Comparison of ENCODE assay signal across 12 cellular contexts in the genomic region with DNA sequence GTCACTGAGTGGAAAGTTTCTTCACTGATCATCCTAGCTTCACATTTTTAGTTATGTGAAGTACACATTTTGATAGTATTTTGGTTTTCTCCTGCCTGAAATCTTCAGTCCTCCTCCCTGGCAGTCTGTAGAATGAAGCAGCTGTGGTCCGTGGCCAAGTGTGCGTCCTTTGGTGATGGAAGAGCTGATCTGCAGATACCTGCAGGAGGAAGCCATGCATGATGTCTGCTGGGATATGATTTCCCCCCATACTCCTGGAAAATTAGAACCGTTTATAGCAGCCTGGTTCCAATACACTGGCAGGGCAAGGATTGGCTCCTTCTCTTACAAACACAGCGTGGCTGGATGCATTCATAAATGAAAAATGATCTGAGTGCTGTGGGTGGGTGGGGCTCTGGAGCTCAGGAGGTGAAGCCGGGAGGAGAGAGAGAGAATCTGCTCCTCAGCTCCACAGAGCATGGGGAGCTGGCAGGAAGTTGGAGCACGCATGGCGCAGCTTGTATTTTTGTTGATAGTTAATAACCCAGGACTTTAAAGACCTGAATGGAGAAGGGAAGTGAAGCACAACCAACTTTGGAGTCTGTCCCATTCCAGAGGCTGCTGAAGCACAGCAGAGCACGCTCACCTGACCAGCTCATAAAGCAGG.
DNase-seq lines count a peak whose midpoint lies in the region; ATAC-seq, FAIRE-seq and TF ChIP-seq lines count a peak whose summit lies in the region.
"Had no signal": no experiment of that assay in that cellular context is flagged by ENCODE, and none has a peak within 500 bp of the region (broad histone marks: within the 10 kb centered on the region; RNA-seq: fewer than 3 reads in every experiment).

No MANE protein-coding gene starts in this region.

- no peak overlapping the region for H2AK5ac ChIP-seq in IMR-90 (ENCODE audit: low read depth, low read length)

- H4K20me1 ChIP-seq in IMR-90 (ENCODE audit: insufficient read depth, low read length), result no peaks in the 10 kb centered on the region
- H4K20me1 ChIP-seq in hepatocyte (ENCODE audit: insufficient read depth, poor library complexity, severe bottlenecking), result no peaks in the 10 kb centered on the region
- no peaks in the 10 kb centered on the region for H4K20me1 ChIP-seq in HepG2 (ENCODE audit: insufficient read depth, low read length)

- H3K36me3 ChIP-seq in IMR-90 (ENCODE audit: control insufficient read depth, insufficient read depth, low read length) (no peaks in the 10 kb centered on the region), adipocyte (ENCODE audit: control insufficient read depth, insufficient read depth, low read length, severe bottlenecking) (no peaks in the 10 kb centered on the region), hepatocyte (replicated peaks; ENCODE audit: insufficient read depth, low read depth) (no peaks in the 10 kb centered on the region), testis (ENCODE audit: low read depth, missing control alignments) (no peaks in the 10 kb centered on the region), HepG2 (replicated peaks in 1 of 2; ENCODE audit: control insufficient read depth in 1 of 2, insufficient read depth in 2 of 2, low read length in 2 of 2) (no peaks in the 10 kb centered on the region)
- H3K36me3 ChIP-seq: adrenal gland had no signal

- H3K4me1 ChIP-seq in IMR-90 (ENCODE audit: control insufficient read depth, insufficient read depth, low read length) (no peaks in the 10 kb centered on the region), adipocyte (ENCODE audit: control insufficient read depth, insufficient read depth, low read length) (peaks cover 33% of the 10 kb centered on the region), hepatocyte (ENCODE audit: insufficient read depth) (peaks cover 6% of the 10 kb centered on the region), testis (peaks cover 3% of the 10 kb centered on the region), HepG2 (ENCODE audit: insufficient read depth, low read length) (no peaks in the 10 kb centered on the region)
- H3K4me1 ChIP-seq: adrenal gland had no signal

- H3K27ac ChIP-seq in IMR-90 (ENCODE audit: insufficient read depth, low read length), result no peak overlapping the region
- no peak overlapping the region for H3K27ac ChIP-seq in hepatocyte
- H3K27ac ChIP-seq in testis, result peak overlapping the region in 1 of 2 donors; percentile 63
- H3K27ac ChIP-seq in HepG2 (ENCODE audit: extremely low read length, insufficient read depth, low read length), result no peak overlapping the region
- H3K27ac ChIP-seq: adrenal gland, SK-N-MC had no signal

- no peak overlapping the region for H2BK120ac ChIP-seq in IMR-90 (ENCODE audit: low read depth, low read length)

- no peak for DNase-seq in IMR-90
- DNase-seq in adipocyte (ENCODE audit: low read depth), result peak; percentile 53
- peak; percentile 27 for DNase-seq in hepatocyte (ENCODE audit: low spot score)
- DNase-seq in testis, result peak; percentile 78
- DNase-seq in activated naive CD4-positive, alpha-beta T cell treated with anti-CD3 and anti-CD28 coated beads for 36 hours, result no peak
- DNase-seq in activated CD4-positive, alpha-beta T cell treated with anti-CD3 and anti-CD28 coated beads, Interleukin-2, amount 10 ng/mL, durations not matched to agents 7 days and 5 days, result no peak
- DNase-seq in HepG2 (ENCODE audit: low spot score), result no peak
- DNase-seq: activated CD8-positive, alpha-beta T cell treated with anti-CD3 and anti-CD28 coated beads for 36 hours; NCI-H2227 treated with DMSO at 0.1 percent for 48 hours had no signal

- H3K14ac ChIP-seq in IMR-90 (replicated peaks; ENCODE audit: low read depth, low read length), result no peak overlapping the region

- H3K79me2 ChIP-seq in hepatocyte (no peaks in the 10 kb centered on the region), HepG2 (ENCODE audit: insufficient read depth, low read length) (no peaks in the 10 kb centered on the region)

- no peaks in the 10 kb centered on the region for H3K36me3 Mint-ChIP-seq in activated naive CD4-positive, alpha-beta T cell treated with anti-CD3 and anti-CD28 coated beads for 36 hours (ENCODE audit: low read depth)
- no peaks in the 10 kb centered on the region for H3K36me3 Mint-ChIP-seq in activated CD4-positive, alpha-beta T cell treated with anti-CD3 and anti-CD28 coated beads, Interleukin-2, amount 10 ng/mL, durations not matched to agents 7 days and 5 days (ENCODE audit: low read depth)

- peaks cover 3% of the 10 kb centered on the region for H3K4me1 Mint-ChIP-seq in activated naive CD4-positive, alpha-beta T cell treated with anti-CD3 and anti-CD28 coated beads for 36 hours (ENCODE audit: low read depth)
- H3K4me1 Mint-ChIP-seq in activated CD4-positive, alpha-beta T cell treated with anti-CD3 and anti-CD28 coated beads, Interleukin-2, amount 10 ng/mL, durations not matched to agents 7 days and 5 days, result no peaks in the 10 kb centered on the region

- H3K4me2 ChIP-seq in IMR-90 (ENCODE audit: low read depth, low read length) (no peak overlapping the region), hepatocyte (peak overlapping the region; percentile 22), HepG2 (ENCODE audit: low read depth, low read length) (no peak overlapping the region)

- no peak overlapping the region for H3K27ac Mint-ChIP-seq in activated naive CD4-positive, alpha-beta T cell treated with anti-CD3 and anti-CD28 coated beads for 36 hours
- H3K27ac Mint-ChIP-seq in activated CD4-positive, alpha-beta T cell treated with anti-CD3 and anti-CD28 coated beads, Interleukin-2, amount 10 ng/mL, durations not matched to agents 7 days and 5 days, result no peak overlapping the region
- H3K27ac Mint-ChIP-seq: activated CD8-positive, alpha-beta T cell treated with anti-CD3 and anti-CD28 coated beads for 36 hours had no signal

- no peak overlapping the region for H3K4ac ChIP-seq in IMR-90 (ENCODE audit: low read depth, low read length)

- H3K27me3 Mint-ChIP-seq in activated naive CD4-positive, alpha-beta T cell treated with anti-CD3 and anti-CD28 coated beads for 36 hours (ENCODE audit: low read depth), result no peaks in the 10 kb centered on the region
- no peaks in the 10 kb centered on the region for H3K27me3 Mint-ChIP-seq in activated CD4-positive, alpha-beta T cell treated with anti-CD3 and anti-CD28 coated beads, Interleukin-2, amount 10 ng/mL, durations not matched to agents 7 days and 5 days
- H3K27me3 Mint-ChIP-seq: activated CD8-positive, alpha-beta T cell treated with anti-CD3 and anti-CD28 coated beads for 36 hours had no signal

- no peaks in the 10 kb centered on the region for H3K9me1 ChIP-seq in IMR-90 (ENCODE audit: insufficient read depth, low read length)

- TF ChIP-seq CTCF in IMR-90 (conservative IDR thresholded peaks at IDR 0.05; ENCODE audit: low read depth, low read length) (no peak), hepatocyte (IDR thresholded peaks at IDR 0.05; ENCODE audit: poor library complexity) (no peak), testis (IDR thresholded peaks at IDR 0.05) (no peak), HepG2 (CRISPR knock-in tag; IDR thresholded peaks at IDR 0.05) (no peak)

- no peak overlapping the region for H3K56ac ChIP-seq in IMR-90 (ENCODE audit: extremely low read depth, insufficient read depth, low read length)

- POLR2A ChIA-PET in IMR-90 (lab: Charles Lee; ENCODE audit: unreplicated experiment) (no interaction called here), HepG2 (lab: Yijun Ruan, JAX) (no interaction called here)
- POLR2A ChIA-PET in activated CD4-positive, alpha-beta T cell treated with anti-CD3 and anti-CD28 coated beads, Interleukin-2, amount 10 ng/mL, durations not matched to agents 7 days and 5 days (lab: Charles Lee), result no interaction called here

- no peak overlapping the region for H2AK9ac ChIP-seq in IMR-90 (replicated peaks; ENCODE audit: low read depth, low read length, poor library complexity)

- in situ Hi-C loops in IMR-90 (cut with MboI; ENCODE audit: low sequenced_read_pairs), result no loop called here
- in situ Hi-C loops in HepG2 (cut with HindIII; ENCODE audit: extremely low pct_ligation_motif_present, low pct_unique_long_range_greater_than_20kb), result no loop called here

- BruUV-seq in IMR-90 (replicated peaks; lab: Mats Ljungman, UMichigan) (no TSS peak), HepG2 (replicated peaks; lab: Mats Ljungman, UMichigan) (no TSS peak)

- H4K5ac ChIP-seq in IMR-90 (ENCODE audit: low read depth, low read length), result no peak overlapping the region

- no peak overlapping the region for H4K8ac ChIP-seq in IMR-90 (ENCODE audit: low read depth in 2 of 2, low read length in 2 of 2)

- no peak overlapping the region for H3K18ac ChIP-seq in IMR-90 (ENCODE audit: low read depth, low read length)

- intact Hi-C loops in IMR-90 (cut with micrococcal nuclease), result no loop called here
- intact Hi-C loops in testis (cut with DNase I; ENCODE audit: low total_unique reads), result no loop called here
- intact Hi-C loops in activated naive CD4-positive, alpha-beta T cell treated with anti-CD3 and anti-CD28 coated beads for 36 hours (cut with micrococcal nuclease), result no loop called here
- intact Hi-C loops in HepG2 (cut with micrococcal nuclease; ENCODE audit: unreplicated experiment), result no loop called here

- no peak overlapping the region for H2BK5ac ChIP-seq in IMR-90 (ENCODE audit: low read depth, low read length, poor library complexity, severe bottlenecking)

- TF ChIP-seq RAD21 in IMR-90 (IDR thresholded peaks at IDR 0.05; ENCODE audit: low read length) (no peak), HepG2 (CRISPR knock-in tag; IDR thresholded peaks at IDR 0.05) (no peak)

- H2BK20ac ChIP-seq in IMR-90 (ENCODE audit: low read depth, low read length), result no peak overlapping the region

- no peak overlapping the region for H2BK15ac ChIP-seq in IMR-90 (ENCODE audit: low read depth, low read length)

- H3K4me3 ChIP-seq in IMR-90 (ENCODE audit: insufficient read depth, low read depth, low read length) (no peak overlapping the region), adipocyte (ENCODE audit: low read length) (peak overlapping the region; percentile 78), hepatocyte (no peak overlapping the region), testis (peak overlapping the region; percentile 17 to 54), HepG2 (replicated peaks in 1 of 3; ENCODE audit: insufficient read depth in 1 of 3, low read depth in 2 of 3, low read length in 3 of 3) (no peak overlapping the region)
- H3K4me3 ChIP-seq: SK-N-MC had no signal

- TF ChIP-seq POLR2A in IMR-90 (IDR thresholded peaks at IDR 0.05; ENCODE audit: low read depth, low read length) (no peak), testis (IDR thresholded peaks at IDR 0.05) (no peak), HepG2 (IDR thresholded peaks at IDR 0.05; ENCODE audit: insufficient read depth in 1 of 2, low read depth in 2 of 2, low read length in 2 of 2) (no peak)

- no peak overlapping the region for H3K23ac ChIP-seq in IMR-90 (ENCODE audit: low read depth, low read length)

- peaks cover 48% of the 10 kb centered on the region for H3K27me3 ChIP-seq in IMR-90 (ENCODE audit: control insufficient read depth, insufficient read depth, low read length)
- peaks cover 20% of the 10 kb centered on the region for H3K27me3 ChIP-seq in adipocyte (replicated peaks; ENCODE audit: control insufficient read depth, insufficient read depth, low read length)
- H3K27me3 ChIP-seq in hepatocyte, result no peaks in the 10 kb centered on the region
- H3K27me3 ChIP-seq in testis, result no peaks in the 10 kb centered on the region
- H3K27me3 ChIP-seq in HepG2 (ENCODE audit: control insufficient read depth in 1 of 2, insufficient read depth in 2 of 2, low read length in 2 of 2), result peaks cover 4 to 16% of the 10 kb centered on the region in 2 experiments; a peak in 3 of 5 replicates
- H3K27me3 ChIP-seq: adrenal gland had no signal

- CTCF ChIA-PET in IMR-90 (lab: Yijun Ruan, JAX) (no interaction called here), HepG2 (lab: Yijun Ruan, JAX; ENCODE audit: low intra/inter-chr PET ratio, low total read pairs) (no interaction called here)
- CTCF ChIA-PET in activated naive CD4-positive, alpha-beta T cell treated with anti-CD3 and anti-CD28 coated beads for 36 hours (lab: Charles Lee), result interaction anchor here (0.6 kb wide), 1 partner anchor 141 kb away, joined by 3 read pairs; no protein-coding TSS in a partner anchor
- CTCF ChIA-PET in activated CD4-positive, alpha-beta T cell treated with anti-CD3 and anti-CD28 coated beads, Interleukin-2, amount 10 ng/mL, durations not matched to agents 7 days and 5 days (lab: Charles Lee), result no interaction called here

- H3K9me2 ChIP-seq in hepatocyte (replicated peaks; ENCODE audit: insufficient read depth), result no peaks in the 10 kb centered on the region

- no CpG with 5 or more reads among the region's 8 CpGs for WGBS in IMR-90 (ENCODE audit: extremely low coverage in 2 of 2, insufficient read length in 1 of 2), 2 experiments
- WGBS in hepatocyte (ENCODE audit: low lambda C conversion rate, missing lambda C conversion rate), result 58% methylated on average over 8 of the region's 8 CpGs
- WGBS in testis, 2 donors, result 36 to 54% methylated on average over 8 of the region's 8 CpGs
- 29% methylated on average over 8 of the region's 8 CpGs for WGBS in HepG2 (ENCODE audit: low lambda C conversion rate)

- H3K9me3 ChIP-seq in IMR-90 (ENCODE audit: control insufficient read depth, insufficient read depth, low read length) (peaks cover 1% of the 10 kb centered on the region; the same call in 1 of the 2 replicates), adipocyte (ENCODE audit: control insufficient read depth, low read length) (no peaks in the 10 kb centered on the region), hepatocyte (ENCODE audit: low read depth) (no peaks in the 10 kb centered on the region), testis (no peaks in the 10 kb centered on the region), HepG2 (ENCODE audit: low read length) (no peaks in the 10 kb centered on the region)
- H3K9me3 ChIP-seq: adrenal gland had no signal

- no peak for TF ChIP-seq EP300 in HepG2 (IDR thresholded peaks at IDR 0.05; ENCODE audit: low read depth in 2 of 2, low read length in 2 of 2)
- no peak for TF ChIP-seq EP300 in HepG2 (CRISPR knock-in tag; IDR thresholded peaks at IDR 0.05; ENCODE audit: borderline replicate concordance)

- no peak overlapping the region for H3K4me3 Mint-ChIP-seq in activated naive CD4-positive, alpha-beta T cell treated with anti-CD3 and anti-CD28 coated beads for 36 hours
- H3K4me3 Mint-ChIP-seq in activated CD4-positive, alpha-beta T cell treated with anti-CD3 and anti-CD28 coated beads, Interleukin-2, amount 10 ng/mL, durations not matched to agents 7 days and 5 days, result no peak overlapping the region
- H3K4me3 Mint-ChIP-seq: activated CD8-positive, alpha-beta T cell treated with anti-CD3 and anti-CD28 coated beads for 36 hours had no signal

- H2AFZ ChIP-seq in IMR-90 (replicated peaks; ENCODE audit: low read length, poor library complexity) (no peak overlapping the region), hepatocyte (no peak overlapping the region), HepG2 (ENCODE audit: low read length) (no peak overlapping the region)

- H3K9ac ChIP-seq in IMR-90 (ENCODE audit: low read depth, low read length), result no peak overlapping the region
- H3K9ac ChIP-seq in adipocyte (ENCODE audit: low read length), result peak overlapping the region; percentile 75
- H3K9ac ChIP-seq in HepG2 (ENCODE audit: insufficient read depth, low read depth, low read length), result no peak overlapping the region

- H3K9me3 Mint-ChIP-seq in activated naive CD4-positive, alpha-beta T cell treated with anti-CD3 and anti-CD28 coated beads for 36 hours, result no peaks in the 10 kb centered on the region
- peaks cover 4% of the 10 kb centered on the region for H3K9me3 Mint-ChIP-seq in activated CD4-positive, alpha-beta T cell treated with anti-CD3 and anti-CD28 coated beads, Interleukin-2, amount 10 ng/mL, durations not matched to agents 7 days and 5 days

- H3K79me1 ChIP-seq in IMR-90 (ENCODE audit: low read depth in 1 of 2, low read length in 2 of 2), result no peaks in the 10 kb centered on the region

- FAIRE-seq in HepG2 (lab: Jason Lieb, UNC), result no peak

- dilution Hi-C loops in IMR-90 (cut with HindIII; ENCODE audit: low sequenced_read_pairs, unreplicated experiment), result no loop called here

- no peak overlapping the region for H4K91ac ChIP-seq in IMR-90 (ENCODE audit: insufficient read depth, low read depth, low read length)

- ATAC-seq in IMR-90 (ENCODE audit: low read depth) (no peak), GM19467 (IDR thresholded peaks at IDR 0.05; ENCODE audit: unreplicated experiment) (no peak), HepG2 (no peak)
- ATAC-seq: activated CD8-positive, alpha-beta T cell treated with anti-CD3 and anti-CD28 coated beads for 36 hours had no signal

Comparison
In these comparisons a context has a peak if more than half of its experiments do, and no peak if none do; other contexts are left out.
1. DNase-seq: peak in adipocyte (single experiment), hepatocyte (single experiment) and testis (single experiment); none in IMR-90 (single experiment), activated naive CD4-positive, alpha-beta T cell treated with anti-CD3 and anti-CD28 coated beads for 36 hours (single experiment), activated CD4-positive, alpha-beta T cell treated with anti-CD3 and anti-CD28 coated beads, Interleukin-2, amount 10 ng/mL, durations not matched to agents 7 days and 5 days (single experiment) and HepG2 (single experiment).
2. H3K4me3 ChIP-seq: peak in adipocyte (single experiment) and testis (2 of 2); none in IMR-90 (single experiment), hepatocyte (single experiment) and HepG2 (0 of 3).